In genomic region chr2:71801969-71802368, GRCh38 we compare ENCODE assay signal across 8 cellular contexts.
A peak's percentile ranks its signal among the peaks of the same experiment; 100 is the strongest.
DNase-seq lines count a peak whose midpoint lies in the region; ATAC-seq, FAIRE-seq and TF ChIP-seq lines count a peak whose summit lies in the region.

No MANE protein-coding gene starts in this region.

- TF ChIP-seq CTCF in foreskin fibroblast (IDR thresholded peaks at IDR 0.05; ENCODE audit: low read depth, low read length) (peak; percentile 81), D721Med (IDR thresholded peaks at IDR 0.05; ENCODE audit: insufficient read depth, missing control alignments) (no peak)

- H3K27ac Mint-ChIP-seq in activated naive CD4-positive, alpha-beta T cell treated with anti-CD3 and anti-CD28 coated beads for 36 hours: no peak overlapping the region

- H3K27me3 Mint-ChIP-seq in activated naive CD4-positive, alpha-beta T cell treated with anti-CD3 and anti-CD28 coated beads for 36 hours (ENCODE audit: low read depth): peaks cover 4% of the 10 kb centered on the region

- H3K4me3 ChIP-seq in foreskin fibroblast (ENCODE audit: low read depth in 1 of 2, low read length in 2 of 2): no peak overlapping the region

- H3K4me3 Mint-ChIP-seq in activated naive CD4-positive, alpha-beta T cell treated with anti-CD3 and anti-CD28 coated beads for 36 hours: no peak overlapping the region

- peak; percentile 18 for DNase-seq in activated naive CD4-positive, alpha-beta T cell treated with anti-CD3 and anti-CD28 coated beads for 36 hours
- DNase-seq in activated naive CD4-positive, alpha-beta T cell treated with anti-CD3 and anti-CD28 coated beads, Interleukin-2, amount 50 U/mL, for 16 hours: no peak
- DNase-seq in RPMI8226 (peak; percentile 29), foreskin fibroblast (peak; percentile 36 to 77), posterior cingulate gyrus (peak in 7 of 10 donors; percentile 68 to 93 (median 72)), occipital lobe (lab: John Stamatoyannopoulos, UW) (no peak), D721Med (ENCODE audit: insufficient read length, low spot score) (no peak)

- no peaks in the 10 kb centered on the region for H3K36me3 Mint-ChIP-seq in activated naive CD4-positive, alpha-beta T cell treated with anti-CD3 and anti-CD28 coated beads for 36 hours (ENCODE audit: low read depth)

- no peaks in the 10 kb centered on the region for H3K4me1 Mint-ChIP-seq in activated naive CD4-positive, alpha-beta T cell treated with anti-CD3 and anti-CD28 coated beads for 36 hours (ENCODE audit: low read depth)

- FAIRE-seq in D721Med (lab: Jason Lieb, UNC): no peak

- intact Hi-C loops in activated naive CD4-positive, alpha-beta T cell treated with anti-CD3 and anti-CD28 coated beads for 36 hours (cut with micrococcal nuclease): loop anchor here (5.0 kb wide), 1 partner anchor 345 kb away; the partner anchor contains the start of gene CYP26B1
- intact Hi-C loops in posterior cingulate gyrus (cut with DNase I): loop anchor here (2.0 to 5.0 kb wide), 2 partner anchors 335 to 349 kb away; no protein-coding TSS in a partner anchor

- CTCF ChIA-PET in activated naive CD4-positive, alpha-beta T cell treated with anti-CD3 and anti-CD28 coated beads for 36 hours (lab: Charles Lee): no interaction called here

- ATAC-seq in HG03521 (IDR thresholded peaks at IDR 0.05; ENCODE audit: unreplicated experiment): no peak

- no peaks in the 10 kb centered on the region for H3K9me3 Mint-ChIP-seq in activated naive CD4-positive, alpha-beta T cell treated with anti-CD3 and anti-CD28 coated beads for 36 hours

Comparison
In these comparisons a context has a peak if more than half of its experiments do, and no peak if none do; other contexts are left out.
1. DNase-seq: peak in activated naive CD4-positive, alpha-beta T cell treated with anti-CD3 and anti-CD28 coated beads for 36 hours (single experiment), RPMI8226 (single experiment), foreskin fibroblast (2 of 2) and posterior cingulate gyrus (7 of 10); none in activated naive CD4-positive, alpha-beta T cell treated with anti-CD3 and anti-CD28 coated beads, Interleukin-2, amount 50 U/mL, for 16 hours (single experiment), occipital lobe (single experiment) and D721Med (single experiment).